In genomic region chr20:6473197-6473596, GRCh38 we compare ENCODE assay signal across 20 cellular contexts.
DNase-seq lines count a peak whose midpoint lies in the region; ATAC-seq and TF ChIP-seq lines count a peak whose summit lies in the region.
"Had no signal": no experiment of that assay in that cellular context is flagged by ENCODE, and none has a peak within 500 bp of the region (broad histone marks: within the 10 kb centered on the region; RNA-seq: fewer than 3 reads in every experiment).

No MANE protein-coding gene starts in this region.

- H3K4me3 Mint-ChIP-seq in stimulated activated effector memory CD8-positive, alpha-beta T cell treated with anti-CD3 and anti-CD28 coated beads, Interleukin-12 subunit alpha, Interleukin-12 subunit beta, amount 100 ng/mL, for 72 hours, result no peak overlapping the region
- H3K4me3 Mint-ChIP-seq: CD14-positive monocyte; stimulated activated naive CD8-positive, alpha-beta T cell treated with anti-CD3 and anti-CD28 coated beads, Interleukin-15, Interleukin-2, amounts not matched to agents 100 ng/mL and 50 ng/mL, for 24 hours had no signal

- no peak for TF ChIP-seq POLR2A in GM18505 (IDR thresholded peaks at IDR 0.05; ENCODE audit: borderline replicate concordance, extremely low read depth, insufficient read depth, insufficient read length)

- H3K4me1 Mint-ChIP-seq in stimulated activated effector memory CD8-positive, alpha-beta T cell treated with anti-CD3 and anti-CD28 coated beads, Interleukin-12 subunit alpha, Interleukin-12 subunit beta, amount 100 ng/mL, for 72 hours, result no peaks in the 10 kb centered on the region
- H3K4me1 Mint-ChIP-seq: CD14-positive monocyte had no signal

- H3K9ac ChIP-seq in SK-N-MC (ENCODE audit: insufficient read length) (no peak overlapping the region), smooth muscle cell (ENCODE audit: low read depth) (no peak overlapping the region)

- TF ChIP-seq CTCF in smooth muscle cell (IDR thresholded peaks at IDR 0.05; ENCODE audit: borderline replicate concordance, insufficient read depth, poor library complexity, severe bottlenecking), result no peak

- H2AFZ ChIP-seq in smooth muscle cell (ENCODE audit: low read depth), result no peak overlapping the region

- no peak overlapping the region for H3K27ac Mint-ChIP-seq in stimulated activated effector memory CD8-positive, alpha-beta T cell treated with anti-CD3 and anti-CD28 coated beads, Interleukin-12 subunit alpha, Interleukin-12 subunit beta, amount 100 ng/mL, for 72 hours
- H3K27ac Mint-ChIP-seq: CD14-positive monocyte; stimulated activated naive CD8-positive, alpha-beta T cell treated with anti-CD3 and anti-CD28 coated beads, Interleukin-15, Interleukin-2, amounts not matched to agents 100 ng/mL and 50 ng/mL, for 24 hours had no signal

- DNase-seq in SIG-M5 treated with dmso at 0.1 percent for 504 hours (lab: John Stamatoyannopoulos, UW; ENCODE audit: unreplicated experiment) (peak; percentile 38), SIG-M5 (lab: John Stamatoyannopoulos, UW) (no peak), SK-N-MC (ENCODE audit: low read depth, low spot score) (peak; percentile 37), fibroblast of peridontal ligament (ENCODE audit: extremely low read depth) (peak; percentile 19), smooth muscle cell (lab: John Stamatoyannopoulos, UW; ENCODE audit: unreplicated experiment) (no peak)
- no peak for DNase-seq in stimulated activated effector memory CD8-positive, alpha-beta T cell treated with anti-CD3 and anti-CD28 coated beads, Interleukin-12 subunit alpha, Interleukin-12 subunit beta, amount 100 ng/mL, for 72 hours (ENCODE audit: low spot score in 2 of 2)
- DNase-seq: activated CD4-positive, alpha-beta T cell treated with anti-CD3 and anti-CD28 coated beads, Interleukin-2, amount 50 U/mL, for 1 hour; aorta; DMS153; GOT3; left lung; NCI-H1105; NCI-H748 treated with DMSO at 0.1 percent for 48 hours; retina; upper lobe of left lung had no signal

- H3K79me2 ChIP-seq in smooth muscle cell (ENCODE audit: low read depth), result no peaks in the 10 kb centered on the region

- no peaks in the 10 kb centered on the region for H3K27me3 ChIP-seq in smooth muscle cell (ENCODE audit: low read depth)
- H3K27me3 ChIP-seq: left lung, neutrophil, upper lobe of left lung had no signal

- no peaks in the 10 kb centered on the region for H3K36me3 Mint-ChIP-seq in stimulated activated effector memory CD8-positive, alpha-beta T cell treated with anti-CD3 and anti-CD28 coated beads, Interleukin-12 subunit alpha, Interleukin-12 subunit beta, amount 100 ng/mL, for 72 hours
- H3K36me3 Mint-ChIP-seq: CD14-positive monocyte had no signal

- H3K4me2 ChIP-seq in smooth muscle cell, result no peak overlapping the region

- H3K9me3 Mint-ChIP-seq in stimulated activated effector memory CD8-positive, alpha-beta T cell treated with anti-CD3 and anti-CD28 coated beads, Interleukin-12 subunit alpha, Interleukin-12 subunit beta, amount 100 ng/mL, for 72 hours, result peaks cover 4% of the 10 kb centered on the region
- H3K9me3 Mint-ChIP-seq: stimulated activated naive CD8-positive, alpha-beta T cell treated with anti-CD3 and anti-CD28 coated beads, Interleukin-15, Interleukin-2, amounts not matched to agents 100 ng/mL and 50 ng/mL, for 24 hours had no signal

- H3K36me3 ChIP-seq in SK-N-MC (ENCODE audit: insufficient read depth, low read length) (no peaks in the 10 kb centered on the region; the same call in 1 of the 2 replicates), smooth muscle cell (ENCODE audit: low read depth) (no peaks in the 10 kb centered on the region)
- H3K36me3 ChIP-seq: left lung, neutrophil, upper lobe of left lung had no signal

- H4K20me1 ChIP-seq in smooth muscle cell (ENCODE audit: low read depth), result no peaks in the 10 kb centered on the region

- no peaks in the 10 kb centered on the region for H3K4me1 ChIP-seq in smooth muscle cell (ENCODE audit: low read depth)
- H3K4me1 ChIP-seq: left lung, upper lobe of left lung had no signal

- H3K9me3 ChIP-seq in SK-N-MC (ENCODE audit: low read depth, low read length) (no peaks in the 10 kb centered on the region), smooth muscle cell (replicated peaks; ENCODE audit: low read depth) (no peaks in the 10 kb centered on the region)
- H3K9me3 ChIP-seq: left lung, neutrophil, upper lobe of left lung had no signal

- ATAC-seq in HG03565 (IDR thresholded peaks at IDR 0.05; ENCODE audit: unreplicated experiment), result no peak
- no peak for ATAC-seq in stimulated activated effector memory CD8-positive, alpha-beta T cell treated with anti-CD3 and anti-CD28 coated beads, Interleukin-12 subunit alpha, Interleukin-12 subunit beta, amount 100 ng/mL, for 72 hours
- no peak for ATAC-seq in GM18505 (IDR thresholded peaks at IDR 0.05; ENCODE audit: unreplicated experiment)
- ATAC-seq: left lung had no signal

- H3F3A ChIP-seq in smooth muscle cell (ENCODE audit: low read depth), result peaks cover 16% of the 10 kb centered on the region

- no peak overlapping the region for H3K27ac ChIP-seq in SK-N-MC
- peak overlapping the region; percentile 43 for H3K27ac ChIP-seq in smooth muscle cell (ENCODE audit: low read depth)
- H3K27ac ChIP-seq: left lung, neutrophil, upper lobe of left lung had no signal

- H3K4me3 ChIP-seq in SK-N-MC, result no peak overlapping the region
- H3K4me3 ChIP-seq in smooth muscle cell, result no peak overlapping the region
- H3K4me3 ChIP-seq: left lung, upper lobe of left lung had no signal

Comparison
In these comparisons a context has a peak if more than half of its experiments do, and no peak if none do; other contexts are left out.
1. DNase-seq: peak in SIG-M5 treated with dmso at 0.1 percent for 504 hours (single experiment), SK-N-MC (single experiment) and fibroblast of peridontal ligament (single experiment); none in SIG-M5 (single experiment), smooth muscle cell (single experiment) and stimulated activated effector memory CD8-positive, alpha-beta T cell treated with anti-CD3 and anti-CD28 coated beads, Interleukin-12 subunit alpha, Interleukin-12 subunit beta, amount 100 ng/mL, for 72 hours (0 of 2).